Comparison of ENCODE assay signal across 8 cellular contexts in the genomic region with DNA sequence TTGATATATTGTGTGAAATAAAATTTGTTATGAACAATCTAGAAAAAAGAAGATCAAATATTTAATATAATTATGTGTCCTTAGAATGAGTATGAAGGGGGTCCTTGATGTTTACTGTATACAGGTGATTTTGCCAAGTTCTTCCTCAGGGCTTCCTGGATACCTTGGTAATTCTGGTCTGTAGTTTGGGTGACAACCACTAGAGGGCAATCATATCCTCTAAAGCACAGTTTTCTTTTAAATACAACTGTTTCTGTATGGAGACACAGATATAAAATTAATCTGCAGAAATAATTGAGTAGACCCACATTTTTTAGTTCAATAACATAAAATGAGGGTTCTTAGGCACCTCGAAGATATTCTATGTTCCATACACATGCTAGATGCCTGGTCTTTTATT.
DNase-seq lines count a peak whose midpoint lies in the region; ATAC-seq and TF ChIP-seq lines count a peak whose summit lies in the region.

No MANE protein-coding gene starts in this region.

- H3K4me2 ChIP-seq in neural cell (ENCODE audit: low read length) = no peak overlapping the region

- peak; percentile 73 for TF ChIP-seq RAD21 in neural cell (conservative IDR thresholded peaks at IDR 0.05)

- H3K9me3 ChIP-seq in neural cell (ENCODE audit: low read length) = no peaks in the 10 kb centered on the region

- TF ChIP-seq CTCF in neural cell (IDR thresholded peaks at IDR 0.05; ENCODE audit: poor library complexity, severe bottlenecking) = peak; percentile 72

- H3K79me2 ChIP-seq in neural cell (replicated peaks; ENCODE audit: insufficient read depth, low read length) = no peaks in the 10 kb centered on the region

- no peaks in the 10 kb centered on the region for H3K36me3 ChIP-seq in neural cell (ENCODE audit: insufficient read depth, low read length)

- no peak overlapping the region for H3K27ac ChIP-seq in neural cell (ENCODE audit: low read length)

- H3K9ac ChIP-seq in neural cell (ENCODE audit: low read length) = no peak overlapping the region

- H4K20me1 ChIP-seq in neural cell (ENCODE audit: insufficient read depth) = no peaks in the 10 kb centered on the region

- H3K4me3 ChIP-seq in neural cell (ENCODE audit: low read length) = no peak overlapping the region

- no peaks in the 10 kb centered on the region for H3K27me3 ChIP-seq in neural cell (ENCODE audit: insufficient read depth, low read depth, low read length)

- H3F3A ChIP-seq in neural cell (ENCODE audit: insufficient read depth, low read length, poor library complexity, severe bottlenecking) = no peaks in the 10 kb centered on the region

- intact Hi-C loops in left cardiac atrium (cut with DNase I) = no loop called here

- ATAC-seq in GM18511 (IDR thresholded peaks at IDR 0.05; ENCODE audit: unreplicated experiment) (peak; percentile 78), GM21367 (IDR thresholded peaks at IDR 0.05; ENCODE audit: unreplicated experiment) (no peak), left cardiac atrium (no peak), HG02981 (IDR thresholded peaks at IDR 0.05; ENCODE audit: unreplicated experiment) (no peak)

- TF ChIP-seq EP300 in neural cell (conservative IDR thresholded peaks at IDR 0.05; ENCODE audit: poor library complexity, severe bottlenecking) = no peak

- no peak overlapping the region for H2AFZ ChIP-seq in neural cell (ENCODE audit: low read depth, low read length)

- no peaks in the 10 kb centered on the region for H3K9me2 ChIP-seq in neural cell (ENCODE audit: insufficient read depth, low read length)

- DNase-seq in COLO829 (ENCODE audit: low spot score) (peak; percentile 30), NAMALWA (ENCODE audit: low spot score) (peak; percentile 50), cerebellum (ENCODE audit: low spot score) (peak; percentile 4), left cardiac atrium (no peak)

TF ChIP-seq in neural cell, 6 proteins besides CTCF, POLR2A, EP300 and RAD21:
- peak; percentile 71 for TF ChIP-seq SMC3 (conservative IDR thresholded peaks at IDR 0.05; ENCODE audit: poor library complexity)
- TF ChIP-seq MXI1 (conservative IDR thresholded peaks at IDR 0.05; ENCODE audit: poor library complexity, severe bottlenecking) = no peak
